2 cellular contexts compared by ENCODE assay signal in genomic region chr17:8192070-8192815, GRCh38.
TF ChIP-seq lines count a peak whose summit lies in the region.

No MANE protein-coding gene starts in this region.

TF ChIP-seq in IMR-90, 13 proteins besides CTCF, POLR2A, EP300 and RAD21:
- TF ChIP-seq USF2 (IDR thresholded peaks at IDR 0.05; ENCODE audit: low read depth, low read length): peak; percentile 99
- TF ChIP-seq MAZ (IDR thresholded peaks at IDR 0.05; ENCODE audit: borderline replicate concordance, low read depth, low read length): no peak
- 0 out of 2 replicates have a peak, but pooled peaks have one; percentile 11 for TF ChIP-seq BHLHE40 (IDR thresholded peaks at IDR 0.05; ENCODE audit: low read depth, low read length)

TF ChIP-seq in PFSK-1, 5 proteins besides CTCF, POLR2A, EP300 and RAD21 (continued from another document):
- no peak for TF ChIP-seq REST (IDR thresholded peaks at IDR 0.05; ENCODE audit: insufficient read depth in 1 of 2, low read depth in 2 of 2, low read length in 2 of 2)
- TF ChIP-seq POLR2AphosphoS5 (IDR thresholded peaks at IDR 0.05; ENCODE audit: low read depth, low read length): peak; percentile 91
TF ChIP-seq in PFSK-1: peak in this region for 3.
